8 cellular contexts compared by ENCODE assay signal in genomic region chr9:113577525-113578261, GRCh38.
DNase-seq lines count a peak whose midpoint lies in the region; ATAC-seq and TF ChIP-seq lines count a peak whose summit lies in the region.

No MANE protein-coding gene starts in this region.

- H2AFZ ChIP-seq in Loucy (ENCODE audit: low read length) = no peak overlapping the region

- no peaks in the 10 kb centered on the region for H3K9me2 ChIP-seq in Loucy (replicated peaks; ENCODE audit: low read depth, low read length)

- no peaks in the 10 kb centered on the region for H4K20me1 ChIP-seq in Loucy (ENCODE audit: insufficient read depth, low read length, poor library complexity, severe bottlenecking)

- H3K27me3 ChIP-seq in Loucy (ENCODE audit: insufficient read depth, low read length, poor library complexity, severe bottlenecking) (no peaks in the 10 kb centered on the region), lung (ENCODE audit: control insufficient read depth, insufficient read depth) (no peaks in the 10 kb centered on the region)

- no peak for TF ChIP-seq CTCF in AG10803 (conservative IDR thresholded peaks at IDR 0.05; ENCODE audit: low read length)
- TF ChIP-seq CTCF in Loucy (conservative IDR thresholded peaks at IDR 0.05; ENCODE audit: low read length) = no peak
- no peak for TF ChIP-seq CTCF in MCF 10A (IDR thresholded peaks at IDR 0.05; ENCODE audit: unreplicated experiment)
- no peak for TF ChIP-seq CTCF in lung (IDR thresholded peaks at IDR 0.05; ENCODE audit: control extremely low read depth, extremely low read depth)

- POLR2A ChIA-PET in MCF 10A (lab: Yijun Ruan, JAX) = interaction anchor here (1.4 to 2.1 kb wide), 2 partner anchors 10 to 12 kb away, joined by 3 to 12 read pairs; no protein-coding TSS in a partner anchor

- H3K9ac ChIP-seq in Loucy (ENCODE audit: low read depth, low read length, poor library complexity, severe bottlenecking) = peak overlapping the region; percentile 74

- H3K79me2 ChIP-seq in Loucy (ENCODE audit: insufficient read depth, low read length) = peaks cover 8% of the 10 kb centered on the region; the same call in 1 of the 2 replicates

- no peaks in the 10 kb centered on the region for H3K9me3 ChIP-seq in Loucy (ENCODE audit: insufficient read depth, low read depth, low read length)
- no peaks in the 10 kb centered on the region for H3K9me3 ChIP-seq in lung (ENCODE audit: control insufficient read depth in 2 of 2, insufficient read depth in 1 of 2, low read length in 1 of 2)

- H3K4me1 ChIP-seq in Loucy (ENCODE audit: insufficient read depth, low read length, poor library complexity, severe bottlenecking) (peaks cover 60% of the 10 kb centered on the region), lung (ENCODE audit: control insufficient read depth in 2 of 2, insufficient read depth in 2 of 2, low read length in 2 of 2) (peaks cover 23 to 55% of the 10 kb centered on the region in 2 donors)

- H3K36me3 ChIP-seq in Loucy (ENCODE audit: insufficient read depth, low read length) = no peaks in the 10 kb centered on the region
- no peaks in the 10 kb centered on the region for H3K36me3 ChIP-seq in lung (ENCODE audit: control insufficient read depth in 2 of 2, insufficient read depth in 2 of 2, low read length in 2 of 2)

- no peaks in the 10 kb centered on the region for H3K9me3 Mint-ChIP-seq in MCF 10A (ENCODE audit: unreplicated experiment)

- H3K4me2 ChIP-seq in Loucy (ENCODE audit: low read depth, low read length, poor library complexity, severe bottlenecking) = peak overlapping the region; percentile 89

- H3K27me3 Mint-ChIP-seq in MCF 10A (ENCODE audit: insufficient read depth, unreplicated experiment) = no peaks in the 10 kb centered on the region

- H3K36me3 Mint-ChIP-seq in MCF 10A (ENCODE audit: insufficient read depth, unreplicated experiment) = peaks cover 14% of the 10 kb centered on the region

- peak overlapping the region; percentile 34 to 89 for H3K27ac ChIP-seq in lung (ENCODE audit: low read depth in 1 of 2, low read length in 1 of 2)

- peak overlapping the region; percentile 92 for H3K27ac Mint-ChIP-seq in MCF 10A (ENCODE audit: low read depth, unreplicated experiment)

- BruUV-seq in MCF 10A (replicated peaks; lab: Mats Ljungman, UMichigan) = no TSS peak

- TF ChIP-seq POLR2A in GM18505 (IDR thresholded peaks at IDR 0.05; ENCODE audit: borderline replicate concordance, extremely low read depth, insufficient read depth, insufficient read length) = no peak

- no peak overlapping the region for H3K4me3 ChIP-seq in AG10803 (ENCODE audit: low read length)
- H3K4me3 ChIP-seq in Loucy (ENCODE audit: low read length, poor library complexity, severe bottlenecking) = no peak overlapping the region
- H3K4me3 ChIP-seq in lung = no peak overlapping the region

- intact Hi-C loops in MCF 10A (cut with micrococcal nuclease) = no loop called here

- H3K4me1 Mint-ChIP-seq in MCF 10A (ENCODE audit: insufficient read depth, unreplicated experiment) = peaks cover 60% of the 10 kb centered on the region

- CTCF ChIA-PET in MCF 10A (lab: Yijun Ruan, JAX) = interaction anchor here (0.6 to 18.7 kb wide), 7 partner anchors 10 to 303 kb away, joined by 3 to 341 read pairs (median 3); no protein-coding TSS in a partner anchor

- peak; percentile 77 for DNase-seq in AG10803 (ENCODE audit: low read depth)
- DNase-seq in MCF 10A (ENCODE audit: unreplicated experiment) = peak; percentile 35
- no peak for DNase-seq in lung (ENCODE audit: low spot score)
- DNase-seq in stimulated activated CD8-positive, alpha-beta memory T cell treated with anti-CD3 and anti-CD28 coated beads, Interleukin-4, amount 100 ng/mL, for 48 hours = no peak
- no peak for DNase-seq in SIG-M5 treated with dmso at 0.1 percent for 504 hours (lab: John Stamatoyannopoulos, UW; ENCODE audit: unreplicated experiment)

- ATAC-seq in lung (ENCODE audit: insufficient read depth, low FRiP score) (no peak), HG03139 (IDR thresholded peaks at IDR 0.05; ENCODE audit: unreplicated experiment) (no peak), GM18505 (IDR thresholded peaks at IDR 0.05; ENCODE audit: unreplicated experiment) (no peak)

- 64 to 77% methylated on average over 11 of the region's 11 CpGs for WGBS in lung, 2 donors

- no peak overlapping the region for H3K4me3 Mint-ChIP-seq in MCF 10A (ENCODE audit: unreplicated experiment)

- peaks cover 13% of the 10 kb centered on the region for H3F3A ChIP-seq in Loucy (ENCODE audit: low read depth)

Comparison
In these comparisons a context has a peak if more than half of its experiments do, and no peak if none do; other contexts are left out.
1. DNase-seq: peak in AG10803 (single experiment) and MCF 10A (single experiment); none in lung (single experiment), stimulated activated CD8-positive, alpha-beta memory T cell treated with anti-CD3 and anti-CD28 coated beads, Interleukin-4, amount 100 ng/mL, for 48 hours (single experiment) and SIG-M5 treated with dmso at 0.1 percent for 504 hours (single experiment).